In genomic region chr20:5189917-5190316, GRCh38 we compare ENCODE assay signal across 13 cellular contexts.
"Had no signal": no experiment of that assay in that cellular context is flagged by ENCODE, and none has a peak within 500 bp of the region (broad histone marks: within the 10 kb centered on the region; RNA-seq: fewer than 3 reads in every experiment).

No MANE protein-coding gene starts in this region.

- H3K27me3 ChIP-seq: right atrium auricular region, tibial artery, uterus had no signal

- ATAC-seq: natural killer cell treated with Interleukin-12 subunit alpha and Interleukin-12 subunit beta and Interleukin-15 and Interleukin-18, amount 100 ng/mL, for 72 hours had no signal

- DNase-seq: activated CD4-positive, CD25-positive, alpha-beta regulatory T cell; activated CD8-positive, alpha-beta memory T cell treated with anti-CD3 and anti-CD28 coated beads, Interleukin-2, amount 50 U/mL, for 48 hours; aorta; cerebellar nuclear complex; effector CD8-positive, alpha-beta T cell; foreskin melanocyte; occipital lobe; small intestine; tibial artery; uterus had no signal

- H3K9me3 Mint-ChIP-seq: natural killer cell treated with Interleukin-12 subunit alpha and Interleukin-12 subunit beta and Interleukin-15 and Interleukin-18, amount 100 ng/mL, for 72 hours had no signal

- H3K27ac Mint-ChIP-seq: activated naive CD8-positive, alpha-beta T cell; natural killer cell treated with Interleukin-12 subunit alpha and Interleukin-12 subunit beta and Interleukin-15 and Interleukin-18, amount 100 ng/mL, for 72 hours had no signal

- H3K9me3 ChIP-seq: right atrium auricular region, tibial artery, uterus had no signal

- H3K36me3 Mint-ChIP-seq: activated naive CD8-positive, alpha-beta T cell had no signal

- H3K27me3 Mint-ChIP-seq: activated naive CD8-positive, alpha-beta T cell; natural killer cell treated with Interleukin-12 subunit alpha and Interleukin-12 subunit beta and Interleukin-15 and Interleukin-18, amount 100 ng/mL, for 72 hours had no signal

- H3K4me3 Mint-ChIP-seq: activated naive CD8-positive, alpha-beta T cell; natural killer cell treated with Interleukin-12 subunit alpha and Interleukin-12 subunit beta and Interleukin-15 and Interleukin-18, amount 100 ng/mL, for 72 hours had no signal

- H3K27ac ChIP-seq: right atrium auricular region, tibial artery, uterus had no signal
